Comparison of ENCODE assay signal across 10 cellular contexts in genomic region chr19:3407556-3408516, GRCh38. TPM values are rescaled to one million over a fixed set of nuclear protein-coding genes. Genes with fewer than 3 reads are reported as not detected.
DNase-seq lines count a peak whose midpoint lies in the region; ATAC-seq, FAIRE-seq and TF ChIP-seq lines count a peak whose summit lies in the region.
"Had no signal": no experiment of that assay in that cellular context is flagged by ENCODE, and none has a peak within 500 bp of the region (broad histone marks: within the 10 kb centered on the region; RNA-seq: fewer than 3 reads in every experiment).

No MANE protein-coding gene starts in this region.

- H3K27me3 ChIP-seq in BLaER1 (no peaks in the 10 kb centered on the region), rectal smooth muscle tissue (ENCODE audit: control insufficient read depth, insufficient read depth, low read length) (no peaks in the 10 kb centered on the region)

- H3K9ac ChIP-seq in BLaER1 (0 out of 2 replicates have a peak overlapping the region, but pooled peaks have one; percentile 29), kidney (ENCODE audit: low read length in 2 of 2) (peak overlapping the region; percentile 8 to 21), rectal smooth muscle tissue (ENCODE audit: low read length) (no peak overlapping the region)
- H3K9ac ChIP-seq: KMS-11 had no signal

- H3K4me3 ChIP-seq in BLaER1 (no peak overlapping the region), kidney (ENCODE audit: low read length in 2 of 2) (no peak overlapping the region), rectal smooth muscle tissue (ENCODE audit: low read length) (no peak overlapping the region)

- no peak for FAIRE-seq in kidney (lab: Jason Lieb, UNC)

- TF ChIP-seq CTCF in kidney (IDR thresholded peaks at IDR 0.05; ENCODE audit: borderline replicate concordance, extremely low read depth, insufficient read depth), result no peak

- no peak for ATAC-seq in GM18502 (IDR thresholded peaks at IDR 0.05; ENCODE audit: poor library complexity, unreplicated experiment)
- no peak for ATAC-seq in GM19395 (IDR thresholded peaks at IDR 0.05; ENCODE audit: unreplicated experiment)

- H4K20me1 ChIP-seq in BLaER1, result peaks cover 46% of the 10 kb centered on the region

- H3K9me3 ChIP-seq in BLaER1 (no peaks in the 10 kb centered on the region), kidney (ENCODE audit: control insufficient read depth in 1 of 2, low read length in 2 of 2) (no peaks in the 10 kb centered on the region)

- H3K4me1 ChIP-seq in BLaER1 (peaks cover 98% of the 10 kb centered on the region), kidney (ENCODE audit: control insufficient read depth in 1 of 2, insufficient read depth in 1 of 2, low read depth in 1 of 2, low read length in 2 of 2) (peaks cover 6 to 28% of the 10 kb centered on the region in 2 donors), rectal smooth muscle tissue (ENCODE audit: control insufficient read depth, insufficient read depth, low read length) (peaks cover 33% of the 10 kb centered on the region)

- intact Hi-C loops in kidney (cut with DNase I), result no loop called here

- H3K36me3 ChIP-seq in BLaER1 (peaks cover 21% of the 10 kb centered on the region), kidney (ENCODE audit: control insufficient read depth in 1 of 2, insufficient read depth in 2 of 2, low read length in 2 of 2) (peaks cover 0 to 5% of the 10 kb centered on the region in 2 donors), rectal smooth muscle tissue (ENCODE audit: control insufficient read depth, insufficient read depth, low read length) (no peaks in the 10 kb centered on the region)

- H3K27ac ChIP-seq in BLaER1 (peak overlapping the region; percentile 55; the same call in 1 of the 2 replicates), caudate nucleus (ENCODE audit: low read depth, low read length) (peak overlapping the region; percentile 70), kidney (ENCODE audit: low read depth in 2 of 2, low read length in 2 of 2) (peak overlapping the region; percentile 56 to 73), rectal smooth muscle tissue (ENCODE audit: low read depth, low read length) (peak overlapping the region; percentile 94)
- H3K27ac ChIP-seq: KMS-11 had no signal

- H3K4me2 ChIP-seq in BLaER1, result peak overlapping the region; percentile 61
- H3K4me2 ChIP-seq: KMS-11 had no signal

- DNase-seq in caudate nucleus (lab: John Stamatoyannopoulos, UW), result peak in 34 of 61 donors; percentile 6 to 76 (median 32)
- no peak for DNase-seq in kidney
- DNase-seq in activated CD8-positive, alpha-beta memory T cell treated with anti-CD3 and anti-CD28 coated beads, Interleukin-2, amount 50 U/mL, for 48 hours, result no peak
- no peak for DNase-seq in SKM-1 (lab: John Stamatoyannopoulos, UW; ENCODE audit: unreplicated experiment)
- DNase-seq: NCI-H524 treated with DMSO at 0.1 percent for 48 hours had no signal

RNA-seq across cellular contexts. Expression of gene NFIC, which starts 41.5 kb away (rescaled TPM):
- 173 TPM for total RNA-seq in kidney
- polyA plus RNA-seq in kidney (ENCODE audit: insufficient read depth, low read depth, low replicate concordance), result 20.3 TPM

Comparison
In these comparisons a context has a peak if more than half of its experiments do, and no peak if none do; other contexts are left out.
1. DNase-seq: peak in caudate nucleus (34 of 61); none in kidney (single experiment), activated CD8-positive, alpha-beta memory T cell treated with anti-CD3 and anti-CD28 coated beads, Interleukin-2, amount 50 U/mL, for 48 hours (single experiment) and SKM-1 (single experiment).
2. Peak in every context shown above with its lines, with median percentiles within 50 percentile points of each other: H3K27ac ChIP-seq.